In the genomic region with DNA sequence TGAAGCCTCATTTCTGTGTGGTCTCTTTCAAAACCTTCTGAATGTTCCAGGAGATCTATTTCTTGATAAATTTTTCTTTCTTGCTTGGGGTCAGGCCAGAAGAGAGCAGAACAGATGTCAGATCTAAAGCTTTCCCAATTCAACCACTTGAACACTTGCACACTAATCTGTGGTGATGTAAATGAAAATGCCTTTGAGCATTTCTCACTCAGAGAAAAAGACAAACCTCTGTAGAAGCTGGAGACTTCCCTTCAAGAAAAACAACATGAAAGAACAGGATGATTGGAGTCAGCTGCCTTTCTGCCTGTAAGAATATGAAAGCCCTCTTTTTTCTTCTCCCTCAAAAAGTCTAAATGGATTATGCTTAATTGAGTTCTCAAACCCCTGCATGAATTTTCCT, we compare ENCODE assay signal across 13 cellular contexts. TPM values are rescaled to one million over a fixed set of nuclear protein-coding genes. Genes with fewer than 3 reads are reported as not detected.
DNase-seq lines count a peak whose midpoint lies in the region; ATAC-seq and TF ChIP-seq lines count a peak whose summit lies in the region.
"Had no signal": no experiment of that assay in that cellular context is flagged by ENCODE, and none has a peak within 500 bp of the region (broad histone marks: within the 10 kb centered on the region; RNA-seq: fewer than 3 reads in every experiment).

No MANE protein-coding gene starts in this region.

- H3K23ac ChIP-seq in neuronal stem cell (ENCODE audit: low read depth, low read length, poor library complexity): no peak overlapping the region

- H2BK15ac ChIP-seq in neuronal stem cell (ENCODE audit: low read length): no peak overlapping the region

- H3K4me2 ChIP-seq in Loucy (ENCODE audit: low read depth, low read length, poor library complexity, severe bottlenecking) (peak overlapping the region; percentile 4), neuronal stem cell (ENCODE audit: insufficient read depth, low read length, poor library complexity, severe bottlenecking) (no peak overlapping the region)

- H2AK5ac ChIP-seq in neuronal stem cell (ENCODE audit: low read depth, low read length): no peak overlapping the region

- no peak overlapping the region for H2BK5ac ChIP-seq in neuronal stem cell (ENCODE audit: low read length)

- H4K8ac ChIP-seq in neuronal stem cell (ENCODE audit: low read depth, low read length): no peak overlapping the region

- H3K79me2 ChIP-seq in ACC112 (ENCODE audit: control insufficient read depth, insufficient read depth, low read length, unreplicated experiment) (peaks cover 94% of the 10 kb centered on the region), Loucy (ENCODE audit: insufficient read depth, low read length) (peaks cover 81% of the 10 kb centered on the region)

- H4K91ac ChIP-seq in neuronal stem cell (ENCODE audit: low read depth, low read length, poor library complexity): no peak overlapping the region

- H3K4me3 ChIP-seq in ACC112 (ENCODE audit: low read depth, low read length) (no peak overlapping the region), Loucy (ENCODE audit: low read length, poor library complexity, severe bottlenecking) (no peak overlapping the region), neuronal stem cell (ENCODE audit: low read length in 2 of 2) (no peak overlapping the region)

- no peaks in the 10 kb centered on the region for H3K27me3 ChIP-seq in ACC112 (ENCODE audit: insufficient read depth, low read length)
- H3K27me3 ChIP-seq in Loucy (ENCODE audit: insufficient read depth, low read length, poor library complexity, severe bottlenecking): no peaks in the 10 kb centered on the region
- peaks cover 0 to 2% (median 0%) of the 10 kb centered on the region in 3 experiments for H3K27me3 ChIP-seq in neuronal stem cell (ENCODE audit: control insufficient read depth in 3 of 3, insufficient read depth in 3 of 3, low read depth in 1 of 3, low read length in 3 of 3)

- no peaks in the 10 kb centered on the region for H3F3A ChIP-seq in Loucy (ENCODE audit: low read depth)

- H3K36me3 ChIP-seq in ACC112 (ENCODE audit: insufficient read depth, low read length): peaks cover 15% of the 10 kb centered on the region; the same call in 1 of the 2 replicates
- no peaks in the 10 kb centered on the region for H3K36me3 ChIP-seq in Loucy (ENCODE audit: insufficient read depth, low read length)
- H3K36me3 ChIP-seq in neuronal stem cell (replicated peaks in 1 of 2; ENCODE audit: control insufficient read depth in 2 of 2, insufficient read depth in 2 of 2, low read length in 2 of 2): no peaks in the 10 kb centered on the region

- H3K18ac ChIP-seq in neuronal stem cell (ENCODE audit: low read length): no peak overlapping the region

- DNase-seq in dermis blood vessel endothelial cell (peak; percentile 3), neuronal stem cell (ENCODE audit: low spot score) (no peak), RPMI8226 (no peak)
- DNase-seq: activated T-cell treated with anti-CD3 and anti-CD28 coated beads, Interleukin-2, amount 50 U/mL, for 72 hours; C1 segment of cervical spinal cord; naive thymus-derived CD8-positive, alpha-beta T cell; NCI-H1105; stimulated activated CD4-positive, alpha-beta T cell treated with anti-CD3 and anti-CD28 coated beads, Interleukin-4, amount 100 ng/mL, for 24 hours had no signal

- H2AFZ ChIP-seq in ACC112 (ENCODE audit: low read length, unreplicated experiment) (no peak overlapping the region), Loucy (ENCODE audit: low read length) (no peak overlapping the region), neuronal stem cell (ENCODE audit: low read length) (peak overlapping the region; percentile 75)

- H2BK12ac ChIP-seq in neuronal stem cell (ENCODE audit: low read length): no peak overlapping the region

- H3K79me1 ChIP-seq in neuronal stem cell (ENCODE audit: low read depth, low read length): no peaks in the 10 kb centered on the region

- no peaks in the 10 kb centered on the region for H3K9me2 ChIP-seq in Loucy (replicated peaks; ENCODE audit: low read depth, low read length)

- H3K9me3 ChIP-seq in Loucy (ENCODE audit: insufficient read depth, low read depth, low read length) (no peaks in the 10 kb centered on the region), neuronal stem cell (replicated peaks in 1 of 2; ENCODE audit: control insufficient read depth in 2 of 2, insufficient read depth in 1 of 2, low read depth in 1 of 2, low read length in 2 of 2) (no peaks in the 10 kb centered on the region)

- no peak overlapping the region for H3K4ac ChIP-seq in neuronal stem cell (ENCODE audit: low read length)

- peaks cover 90% of the 10 kb centered on the region for H3K4me1 ChIP-seq in ACC112 (ENCODE audit: control insufficient read depth, insufficient read depth, low read length, unreplicated experiment)
- H3K4me1 ChIP-seq in Loucy (ENCODE audit: insufficient read depth, low read length, poor library complexity, severe bottlenecking): peaks cover 37% of the 10 kb centered on the region
- peaks cover 5 to 12% of the 10 kb centered on the region in 2 donors for H3K4me1 ChIP-seq in neuronal stem cell (ENCODE audit: control insufficient read depth in 2 of 2, insufficient read depth in 1 of 2, low read depth in 1 of 2, low read length in 2 of 2)

- peaks cover 19% of the 10 kb centered on the region for H4K20me1 ChIP-seq in Loucy (ENCODE audit: insufficient read depth, low read length, poor library complexity, severe bottlenecking)

- H3K14ac ChIP-seq in neuronal stem cell (ENCODE audit: low read length): no peak overlapping the region

- no peak for ATAC-seq in GM21737 (IDR thresholded peaks at IDR 0.05; ENCODE audit: unreplicated experiment)
- ATAC-seq in GM19035 (IDR thresholded peaks at IDR 0.05; ENCODE audit: unreplicated experiment): no peak
- no peak for ATAC-seq in GM21576 (IDR thresholded peaks at IDR 0.05; ENCODE audit: unreplicated experiment)
- ATAC-seq: activated T-cell treated with anti-CD3 and anti-CD28 coated beads, Interleukin-2, amount 50 U/mL, for 72 hours; naive thymus-derived CD8-positive, alpha-beta T cell had no signal

- H3K27ac ChIP-seq in ACC112 (ENCODE audit: low read depth, low read length) (peak overlapping the region; percentile 97), neuronal stem cell (replicated peaks; ENCODE audit: low read length) (no peak overlapping the region)

- H3K9ac ChIP-seq in Loucy (ENCODE audit: low read depth, low read length, poor library complexity, severe bottlenecking) (peak overlapping the region; percentile 1), neuronal stem cell (ENCODE audit: low read depth, low read length, poor library complexity) (no peak overlapping the region)

- TF ChIP-seq CTCF in Loucy (conservative IDR thresholded peaks at IDR 0.05; ENCODE audit: low read length): no peak

- no peak overlapping the region for H2BK120ac ChIP-seq in neuronal stem cell (ENCODE audit: low read depth, low read length)

RNA-seq across cellular contexts. Expression of gene IGFBP7, which starts 11.2 kb away (rescaled TPM):
- 1,318 and 2,129 TPM in 2 replicates for total RNA-seq in dermis blood vessel endothelial cell
- 3.3 TPM for polyA plus RNA-seq in neuronal stem cell (2013, experiment 1 of 2)
- 3.1 TPM for polyA plus RNA-seq in neuronal stem cell (2013, experiment 2 of 2)
- total RNA-seq: activated T-cell treated with anti-CD3 and anti-CD28 coated beads, Interleukin-2, amount 50 U/mL, for 72 hours; naive thymus-derived CD8-positive, alpha-beta T cell had no signal
- polyA plus RNA-seq: naive thymus-derived CD8-positive, alpha-beta T cell had no signal
